Comparison of ENCODE assay signal across 1 cellular context in genomic region chr13:98822238-98822606, GRCh38.
A peak's percentile ranks its signal among the peaks of the same experiment; 100 is the strongest.
TF ChIP-seq lines count a peak whose summit lies in the region.

No MANE protein-coding gene starts in this region.

TF ChIP-seq in HEK293, 187 proteins besides CTCF, POLR2A, EP300 and RAD21:
- peak; percentile 32; the same call in 1 of the 2 replicates for TF ChIP-seq PRDM10 (tag by site-specific recombination; IDR thresholded peaks at IDR 0.05)
- no peak for TF ChIP-seq ZSCAN4 (tag by site-specific recombination; IDR thresholded peaks at IDR 0.05)
